2 cellular contexts compared by ENCODE assay signal in the genomic region with DNA sequence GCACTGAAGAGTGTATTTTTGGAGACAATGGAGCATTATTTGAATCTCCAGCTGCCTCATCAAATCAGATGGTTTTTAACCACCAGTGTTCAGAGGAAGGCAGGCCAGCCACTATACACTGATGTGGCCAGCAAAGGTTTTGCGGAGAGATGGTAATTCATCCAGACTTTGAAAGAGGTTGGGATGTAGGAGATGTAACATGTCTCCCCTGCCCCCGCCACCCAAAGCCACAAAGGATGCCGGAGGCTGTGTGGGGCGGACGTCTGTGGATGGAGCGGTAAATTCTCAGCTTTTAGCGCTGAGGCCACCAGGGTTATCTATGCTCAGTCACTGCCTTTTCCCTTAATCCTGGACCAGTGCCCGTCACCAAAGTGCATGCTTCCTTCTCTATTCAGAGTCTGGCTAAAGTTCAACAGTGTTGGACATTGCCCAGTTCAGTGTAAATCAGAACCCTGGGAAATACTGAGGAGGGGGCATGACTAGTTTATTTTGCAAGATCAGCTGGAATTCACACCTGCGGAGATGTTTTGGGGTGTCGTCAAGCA.
A peak's percentile ranks its signal among the peaks of the same experiment; 100 is the strongest.
TF ChIP-seq lines count a peak whose summit lies in the region.

No MANE protein-coding gene starts in this region.

TF ChIP-seq in K562, 482 proteins besides CTCF, POLR2A, EP300 and RAD21 (continues in another document):
- TF ChIP-seq KDM1A (IDR thresholded peaks at IDR 0.05): peak in 1 of 2 experiments; percentile 36; a peak in 1 of 4 replicates
- no peak for TF ChIP-seq ZNF184 (CRISPR knock-in tag; IDR thresholded peaks at IDR 0.05)
- peak in 1 of 2 experiments; percentile 70; a peak in 1 of 4 replicates for TF ChIP-seq RCOR1 (IDR thresholded peaks at IDR 0.05; ENCODE audit: borderline replicate concordance in 1 of 2, low read depth in 2 of 2, low read length in 2 of 2)
- TF ChIP-seq ZKSCAN1 (IDR thresholded peaks at IDR 0.05; ENCODE audit: low read depth, low read length): no peak
- no peak for TF ChIP-seq ATF7 (IDR thresholded peaks at IDR 0.05)
- TF ChIP-seq KHSRP (IDR thresholded peaks at IDR 0.05): no peak
- TF ChIP-seq RAD51 (IDR thresholded peaks at IDR 0.05; ENCODE audit: borderline replicate concordance, low read depth): no peak
- TF ChIP-seq TCFL5 (CRISPR knock-in tag; conservative IDR thresholded peaks at IDR 0.05): no peak
- TF ChIP-seq, protein P1, sequence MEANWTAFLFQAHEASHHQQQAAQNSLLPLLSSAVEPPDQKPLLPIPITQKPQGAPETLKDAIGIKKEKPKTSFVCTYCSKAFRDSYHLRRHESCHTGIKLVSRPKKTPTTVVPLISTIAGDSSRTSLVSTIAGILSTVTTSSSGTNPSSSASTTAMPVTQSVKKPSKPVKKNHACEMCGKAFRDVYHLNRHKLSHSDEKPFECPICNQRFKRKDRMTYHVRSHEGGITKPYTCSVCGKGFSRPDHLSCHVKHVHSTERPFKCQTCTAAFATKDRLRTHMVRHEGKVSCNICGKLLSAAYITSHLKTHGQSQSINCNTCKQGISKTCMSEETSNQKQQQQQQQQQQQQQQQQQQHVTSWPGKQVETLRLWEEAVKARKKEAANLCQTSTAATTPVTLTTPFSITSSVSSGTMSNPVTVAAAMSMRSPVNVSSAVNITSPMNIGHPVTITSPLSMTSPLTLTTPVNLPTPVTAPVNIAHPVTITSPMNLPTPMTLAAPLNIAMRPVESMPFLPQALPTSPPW (CRISPR knock-in tag; IDR thresholded peaks at IDR 0.05): 0 out of 2 replicates have a peak, but pooled peaks have one; percentile 49
- TF ChIP-seq MEIS2 (IDR thresholded peaks at IDR 0.05; ENCODE audit: partially characterized antibody): no peak
- peak; percentile 34; the same call in 1 of the 2 replicates for TF ChIP-seq NFE2 (IDR thresholded peaks at IDR 0.05; ENCODE audit: low read depth)
- TF ChIP-seq HMG20B (CRISPR knock-in tag; IDR thresholded peaks at IDR 0.05): no peak
- no peak for TF ChIP-seq ZFP36 (IDR thresholded peaks at IDR 0.05; ENCODE audit: low read depth, low read length, partially characterized antibody)
- TF ChIP-seq, protein P2, sequence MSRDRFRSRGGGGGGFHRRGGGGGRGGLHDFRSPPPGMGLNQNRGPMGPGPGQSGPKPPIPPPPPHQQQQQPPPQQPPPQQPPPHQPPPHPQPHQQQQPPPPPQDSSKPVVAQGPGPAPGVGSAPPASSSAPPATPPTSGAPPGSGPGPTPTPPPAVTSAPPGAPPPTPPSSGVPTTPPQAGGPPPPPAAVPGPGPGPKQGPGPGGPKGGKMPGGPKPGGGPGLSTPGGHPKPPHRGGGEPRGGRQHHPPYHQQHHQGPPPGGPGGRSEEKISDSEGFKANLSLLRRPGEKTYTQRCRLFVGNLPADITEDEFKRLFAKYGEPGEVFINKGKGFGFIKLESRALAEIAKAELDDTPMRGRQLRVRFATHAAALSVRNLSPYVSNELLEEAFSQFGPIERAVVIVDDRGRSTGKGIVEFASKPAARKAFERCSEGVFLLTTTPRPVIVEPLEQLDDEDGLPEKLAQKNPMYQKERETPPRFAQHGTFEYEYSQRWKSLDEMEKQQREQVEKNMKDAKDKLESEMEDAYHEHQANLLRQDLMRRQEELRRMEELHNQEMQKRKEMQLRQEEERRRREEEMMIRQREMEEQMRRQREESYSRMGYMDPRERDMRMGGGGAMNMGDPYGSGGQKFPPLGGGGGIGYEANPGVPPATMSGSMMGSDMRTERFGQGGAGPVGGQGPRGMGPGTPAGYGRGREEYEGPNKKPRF (IDR thresholded peaks at IDR 0.05; ENCODE audit: low read depth, low read length): no peak
- peak; percentile 57; the same call in 1 of the 2 replicates for TF ChIP-seq CTBP1 (IDR thresholded peaks at IDR 0.05; ENCODE audit: borderline replicate concordance)
- TF ChIP-seq CREM (IDR thresholded peaks at IDR 0.05; ENCODE audit: low read depth): no peak
- no peak for TF ChIP-seq TOE1 (IDR thresholded peaks at IDR 0.05; ENCODE audit: borderline replicate concordance)
- TF ChIP-seq TOE1 (CRISPR knock-in tag; IDR thresholded peaks at IDR 0.05; ENCODE audit: borderline replicate concordance, low read depth): no peak
- TF ChIP-seq ATF1 (CRISPR knock-in tag; IDR thresholded peaks at IDR 0.05): no peak
- no peak for TF ChIP-seq ATF1 (tag; IDR thresholded peaks at IDR 0.05)
- TF ChIP-seq ZNF146 (CRISPR knock-in tag; IDR thresholded peaks at IDR 0.05; ENCODE audit: unreplicated experiment): no peak
- no peak; the same call in 1 of the 2 replicates for TF ChIP-seq TCF3 (CRISPR knock-in tag; IDR thresholded peaks at IDR 0.05)
- no peak for TF ChIP-seq ZNF212 (CRISPR knock-in tag; IDR thresholded peaks at IDR 0.05)
- TF ChIP-seq MAFG (tag; conservative IDR thresholded peaks at IDR 0.05): peak; percentile 59
- no peak for TF ChIP-seq CEBPG (CRISPR knock-in tag; IDR thresholded peaks at IDR 0.05)
- no peak for TF ChIP-seq CEBPG (tag; conservative IDR thresholded peaks at IDR 0.05 in 1 of 2, IDR thresholded peaks at IDR 0.05 in 1 of 2)
- TF ChIP-seq PRMT5 (CRISPR knock-in tag; IDR thresholded peaks at IDR 0.05): no peak
- TF ChIP-seq, protein P3, sequence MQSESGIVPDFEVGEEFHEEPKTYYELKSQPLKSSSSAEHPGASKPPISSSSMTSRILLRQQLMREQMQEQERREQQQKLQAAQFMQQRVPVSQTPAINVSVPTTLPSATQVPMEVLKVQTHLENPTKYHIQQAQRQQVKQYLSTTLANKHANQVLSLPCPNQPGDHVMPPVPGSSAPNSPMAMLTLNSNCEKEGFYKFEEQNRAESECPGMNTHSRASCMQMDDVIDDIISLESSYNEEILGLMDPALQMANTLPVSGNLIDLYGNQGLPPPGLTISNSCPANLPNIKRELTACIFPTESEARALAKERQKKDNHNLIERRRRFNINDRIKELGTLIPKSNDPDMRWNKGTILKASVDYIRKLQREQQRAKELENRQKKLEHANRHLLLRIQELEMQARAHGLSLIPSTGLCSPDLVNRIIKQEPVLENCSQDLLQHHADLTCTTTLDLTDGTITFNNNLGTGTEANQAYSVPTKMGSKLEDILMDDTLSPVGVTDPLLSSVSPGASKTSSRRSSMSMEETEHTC (IDR thresholded peaks at IDR 0.05): no peak

TF ChIP-seq in liver, 16 proteins besides CTCF, POLR2A, EP300 and RAD21:
- TF ChIP-seq TAF1 (conservative IDR thresholded peaks at IDR 0.05): no peak
- peak; percentile 64 to 75 for TF ChIP-seq RXRA (IDR thresholded peaks at IDR 0.05)
- no peak for TF ChIP-seq FOXA1 (IDR thresholded peaks at IDR 0.05)
- TF ChIP-seq, protein P4, sequence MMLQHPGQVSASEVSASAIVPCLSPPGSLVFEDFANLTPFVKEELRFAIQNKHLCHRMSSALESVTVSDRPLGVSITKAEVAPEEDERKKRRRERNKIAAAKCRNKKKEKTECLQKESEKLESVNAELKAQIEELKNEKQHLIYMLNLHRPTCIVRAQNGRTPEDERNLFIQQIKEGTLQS (IDR thresholded peaks at IDR 0.05): no peak
- peak; percentile 29 for TF ChIP-seq YY1 (IDR thresholded peaks at IDR 0.05)
- TF ChIP-seq GABPA (IDR thresholded peaks at IDR 0.05 in 1 of 2, conservative IDR thresholded peaks at IDR 0.05 in 1 of 2): no peak
- TF ChIP-seq, protein P5, sequence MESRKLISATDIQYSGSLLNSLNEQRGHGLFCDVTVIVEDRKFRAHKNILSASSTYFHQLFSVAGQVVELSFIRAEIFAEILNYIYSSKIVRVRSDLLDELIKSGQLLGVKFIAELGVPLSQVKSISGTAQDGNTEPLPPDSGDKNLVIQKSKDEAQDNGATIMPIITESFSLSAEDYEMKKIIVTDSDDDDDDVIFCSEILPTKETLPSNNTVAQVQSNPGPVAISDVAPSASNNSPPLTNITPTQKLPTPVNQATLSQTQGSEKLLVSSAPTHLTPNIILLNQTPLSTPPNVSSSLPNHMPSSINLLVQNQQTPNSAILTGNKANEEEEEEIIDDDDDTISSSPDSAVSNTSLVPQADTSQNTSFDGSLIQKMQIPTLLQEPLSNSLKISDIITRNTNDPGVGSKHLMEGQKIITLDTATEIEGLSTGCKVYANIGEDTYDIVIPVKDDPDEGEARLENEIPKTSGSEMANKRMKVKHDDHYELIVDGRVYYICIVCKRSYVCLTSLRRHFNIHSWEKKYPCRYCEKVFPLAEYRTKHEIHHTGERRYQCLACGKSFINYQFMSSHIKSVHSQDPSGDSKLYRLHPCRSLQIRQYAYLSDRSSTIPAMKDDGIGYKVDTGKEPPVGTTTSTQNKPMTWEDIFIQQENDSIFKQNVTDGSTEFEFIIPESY (IDR thresholded peaks at IDR 0.05): peak; percentile 59
- no peak for TF ChIP-seq FOXA2 (IDR thresholded peaks at IDR 0.05)
- no peak for TF ChIP-seq HNF4G (IDR thresholded peaks at IDR 0.05)
- peak; percentile 85 for TF ChIP-seq NR2F2 (IDR thresholded peaks at IDR 0.05)
- TF ChIP-seq JUND (IDR thresholded peaks at IDR 0.05): peak in 1 of 2 donors; percentile 28
- TF ChIP-seq, protein P6, sequence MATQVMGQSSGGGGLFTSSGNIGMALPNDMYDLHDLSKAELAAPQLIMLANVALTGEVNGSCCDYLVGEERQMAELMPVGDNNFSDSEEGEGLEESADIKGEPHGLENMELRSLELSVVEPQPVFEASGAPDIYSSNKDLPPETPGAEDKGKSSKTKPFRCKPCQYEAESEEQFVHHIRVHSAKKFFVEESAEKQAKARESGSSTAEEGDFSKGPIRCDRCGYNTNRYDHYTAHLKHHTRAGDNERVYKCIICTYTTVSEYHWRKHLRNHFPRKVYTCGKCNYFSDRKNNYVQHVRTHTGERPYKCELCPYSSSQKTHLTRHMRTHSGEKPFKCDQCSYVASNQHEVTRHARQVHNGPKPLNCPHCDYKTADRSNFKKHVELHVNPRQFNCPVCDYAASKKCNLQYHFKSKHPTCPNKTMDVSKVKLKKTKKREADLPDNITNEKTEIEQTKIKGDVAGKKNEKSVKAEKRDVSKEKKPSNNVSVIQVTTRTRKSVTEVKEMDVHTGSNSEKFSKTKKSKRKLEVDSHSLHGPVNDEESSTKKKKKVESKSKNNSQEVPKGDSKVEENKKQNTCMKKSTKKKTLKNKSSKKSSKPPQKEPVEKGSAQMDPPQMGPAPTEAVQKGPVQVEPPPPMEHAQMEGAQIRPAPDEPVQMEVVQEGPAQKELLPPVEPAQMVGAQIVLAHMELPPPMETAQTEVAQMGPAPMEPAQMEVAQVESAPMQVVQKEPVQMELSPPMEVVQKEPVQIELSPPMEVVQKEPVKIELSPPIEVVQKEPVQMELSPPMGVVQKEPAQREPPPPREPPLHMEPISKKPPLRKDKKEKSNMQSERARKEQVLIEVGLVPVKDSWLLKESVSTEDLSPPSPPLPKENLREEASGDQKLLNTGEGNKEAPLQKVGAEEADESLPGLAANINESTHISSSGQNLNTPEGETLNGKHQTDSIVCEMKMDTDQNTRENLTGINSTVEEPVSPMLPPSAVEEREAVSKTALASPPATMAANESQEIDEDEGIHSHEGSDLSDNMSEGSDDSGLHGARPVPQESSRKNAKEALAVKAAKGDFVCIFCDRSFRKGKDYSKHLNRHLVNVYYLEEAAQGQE (IDR thresholded peaks at IDR 0.05): peak; percentile 60
- TF ChIP-seq, protein P7, sequence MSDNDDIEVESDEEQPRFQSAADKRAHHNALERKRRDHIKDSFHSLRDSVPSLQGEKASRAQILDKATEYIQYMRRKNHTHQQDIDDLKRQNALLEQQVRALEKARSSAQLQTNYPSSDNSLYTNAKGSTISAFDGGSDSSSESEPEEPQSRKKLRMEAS (IDR thresholded peaks at IDR 0.05): no peak
- peak; percentile 90 to 94 for TF ChIP-seq HNF4A (conservative IDR thresholded peaks at IDR 0.05)
- TF ChIP-seq SP1 (IDR thresholded peaks at IDR 0.05): peak; percentile 87
